ENCODE assay signal across 9 cellular contexts in genomic region chr2:36770542-36771287, GRCh38.
DNase-seq lines count a peak whose midpoint lies in the region; ATAC-seq and TF ChIP-seq lines count a peak whose summit lies in the region.
"Had no signal": no experiment of that assay in that cellular context is flagged by ENCODE, and none has a peak within 500 bp of the region (broad histone marks: within the 10 kb centered on the region; RNA-seq: fewer than 3 reads in every experiment).

No MANE protein-coding gene starts in this region.

- no peaks in the 10 kb centered on the region for H3K36me3 ChIP-seq in HEK293 (ENCODE audit: control insufficient read depth in 2 of 2, insufficient read depth in 1 of 2, low read length in 2 of 2)
- H3K36me3 ChIP-seq: BLaER1 treated with 17β-estradiol and CSF1 and Interleukin-3, amounts not matched to agents 10 nM and 100 nM had no signal

- CTCF ChIA-PET in HEK293 (lab: Yijun Ruan, JAX), result interaction anchor here (0.5 to 3.2 kb wide), 15 partner anchors 8 to 406 kb away, joined by 3 to 20 read pairs (median 6); no protein-coding TSS in a partner anchor

- peaks cover 6% of the 10 kb centered on the region for H3K27me3 Mint-ChIP-seq in activated T-cell treated with anti-CD3 and anti-CD28 coated beads, Interleukin-2, amount 50 U/mL, for 4 hours (ENCODE audit: low read depth)

- no peak overlapping the region for H3K4me3 Mint-ChIP-seq in activated T-cell treated with anti-CD3 and anti-CD28 coated beads, Interleukin-2, amount 50 U/mL, for 4 hours

- no peaks in the 10 kb centered on the region for H3K9me3 Mint-ChIP-seq in activated T-cell treated with anti-CD3 and anti-CD28 coated beads, Interleukin-2, amount 50 U/mL, for 4 hours

- H3K36me3 Mint-ChIP-seq in activated T-cell treated with anti-CD3 and anti-CD28 coated beads, Interleukin-2, amount 50 U/mL, for 4 hours (ENCODE audit: insufficient read depth), result no peaks in the 10 kb centered on the region

- TF ChIP-seq CTCF in HEK293 (tag by site-specific recombination; IDR thresholded peaks at IDR 0.05), result peak; percentile 76

- no peak overlapping the region for H3K27ac ChIP-seq in HEK293 (ENCODE audit: extremely low read depth, low read depth, low read length)
- H3K27ac ChIP-seq: BLaER1 treated with 17β-estradiol and CSF1 and Interleukin-3, amounts not matched to agents 10 nM and 100 nM had no signal

- POLR2A ChIA-PET in HEK293 (lab: Yijun Ruan, JAX), result no interaction called here

- ATAC-seq in activated T-cell treated with anti-CD3 and anti-CD28 coated beads, Interleukin-2, amount 50 U/mL, for 4 hours, result peak in 1 of 2 donors; percentile 63
- ATAC-seq in GM19452 (IDR thresholded peaks at IDR 0.05; ENCODE audit: unreplicated experiment), result no peak

- no peaks in the 10 kb centered on the region for H3K9me3 ChIP-seq in HEK293 (ENCODE audit: control insufficient read depth, insufficient read depth, low read depth, low read length)

- H3K4me1 Mint-ChIP-seq in activated T-cell treated with anti-CD3 and anti-CD28 coated beads, Interleukin-2, amount 50 U/mL, for 4 hours (ENCODE audit: low read depth), result peaks cover 1% of the 10 kb centered on the region

- H3K4me1 ChIP-seq in HEK293 (ENCODE audit: control insufficient read depth, insufficient read depth, low read length), result no peaks in the 10 kb centered on the region
- H3K4me1 ChIP-seq: BLaER1 treated with 17β-estradiol and CSF1 and Interleukin-3, amounts not matched to agents 10 nM and 100 nM had no signal

- DNase-seq in NCI-H1417 (lab: John Stamatoyannopoulos, UW), result peak; percentile 20 to 51 (median 23)
- no peak for DNase-seq in NCI-H1417 treated with DMSO at 0.1 percent for 48 hours (lab: John Stamatoyannopoulos, UW)
- peak; percentile 37 for DNase-seq in NCI-H82 treated with DMSO at 0.1 percent for 48 hours (lab: John Stamatoyannopoulos, UW; ENCODE audit: unreplicated experiment)
- peak; percentile 7 for DNase-seq in activated T-cell treated with anti-CD3 and anti-CD28 coated beads, Interleukin-2, amount 50 U/mL, for 4 hours
- DNase-seq in hepatic stellate cell (ENCODE audit: low spot score), result peak; percentile 47
- DNase-seq in stimulated activated CD8-positive, alpha-beta memory T cell treated with anti-CD3 and anti-CD28 coated beads, Interleukin-2, amount 100 ng/mL, for 48 hours (ENCODE audit: low read depth in 2 of 2), result peak; percentile 13 to 41

- H3K4me3 ChIP-seq in HEK293 (ENCODE audit: low read depth, low read length), result no peak overlapping the region
- H3K4me3 ChIP-seq: BLaER1 treated with 17β-estradiol and CSF1 and Interleukin-3, amounts not matched to agents 10 nM and 100 nM had no signal

TF ChIP-seq in HEK293, 187 proteins besides CTCF, POLR2A, EP300 and RAD21:
- TF ChIP-seq ZNF10 (tag by site-specific recombination; IDR thresholded peaks at IDR 0.05) (peak; percentile 75), PRDM1 (tag by site-specific recombination; IDR thresholded peaks at IDR 0.05) (peak; percentile 49; the same call in 1 of the 2 replicates), ZFHX2 (tag by site-specific recombination; conservative IDR thresholded peaks at IDR 0.05) (no peak), ELK4 (IDR thresholded peaks at IDR 0.05; ENCODE audit: borderline replicate concordance, low read depth, low read length) (no peak), ZNF654 (tag by site-specific recombination; IDR thresholded peaks at IDR 0.05; ENCODE audit: low read depth) (peak; percentile 62)
- TF ChIP-seq, protein P1, sequence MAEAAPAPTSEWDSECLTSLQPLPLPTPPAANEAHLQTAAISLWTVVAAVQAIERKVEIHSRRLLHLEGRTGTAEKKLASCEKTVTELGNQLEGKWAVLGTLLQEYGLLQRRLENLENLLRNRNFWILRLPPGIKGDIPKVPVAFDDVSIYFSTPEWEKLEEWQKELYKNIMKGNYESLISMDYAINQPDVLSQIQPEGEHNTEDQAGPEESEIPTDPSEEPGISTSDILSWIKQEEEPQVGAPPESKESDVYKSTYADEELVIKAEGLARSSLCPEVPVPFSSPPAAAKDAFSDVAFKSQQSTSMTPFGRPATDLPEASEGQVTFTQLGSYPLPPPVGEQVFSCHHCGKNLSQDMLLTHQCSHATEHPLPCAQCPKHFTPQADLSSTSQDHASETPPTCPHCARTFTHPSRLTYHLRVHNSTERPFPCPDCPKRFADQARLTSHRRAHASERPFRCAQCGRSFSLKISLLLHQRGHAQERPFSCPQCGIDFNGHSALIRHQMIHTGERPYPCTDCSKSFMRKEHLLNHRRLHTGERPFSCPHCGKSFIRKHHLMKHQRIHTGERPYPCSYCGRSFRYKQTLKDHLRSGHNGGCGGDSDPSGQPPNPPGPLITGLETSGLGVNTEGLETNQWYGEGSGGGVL (tag by site-specific recombination; IDR thresholded peaks at IDR 0.05), result no peak
- TF ChIP-seq, protein P2, sequence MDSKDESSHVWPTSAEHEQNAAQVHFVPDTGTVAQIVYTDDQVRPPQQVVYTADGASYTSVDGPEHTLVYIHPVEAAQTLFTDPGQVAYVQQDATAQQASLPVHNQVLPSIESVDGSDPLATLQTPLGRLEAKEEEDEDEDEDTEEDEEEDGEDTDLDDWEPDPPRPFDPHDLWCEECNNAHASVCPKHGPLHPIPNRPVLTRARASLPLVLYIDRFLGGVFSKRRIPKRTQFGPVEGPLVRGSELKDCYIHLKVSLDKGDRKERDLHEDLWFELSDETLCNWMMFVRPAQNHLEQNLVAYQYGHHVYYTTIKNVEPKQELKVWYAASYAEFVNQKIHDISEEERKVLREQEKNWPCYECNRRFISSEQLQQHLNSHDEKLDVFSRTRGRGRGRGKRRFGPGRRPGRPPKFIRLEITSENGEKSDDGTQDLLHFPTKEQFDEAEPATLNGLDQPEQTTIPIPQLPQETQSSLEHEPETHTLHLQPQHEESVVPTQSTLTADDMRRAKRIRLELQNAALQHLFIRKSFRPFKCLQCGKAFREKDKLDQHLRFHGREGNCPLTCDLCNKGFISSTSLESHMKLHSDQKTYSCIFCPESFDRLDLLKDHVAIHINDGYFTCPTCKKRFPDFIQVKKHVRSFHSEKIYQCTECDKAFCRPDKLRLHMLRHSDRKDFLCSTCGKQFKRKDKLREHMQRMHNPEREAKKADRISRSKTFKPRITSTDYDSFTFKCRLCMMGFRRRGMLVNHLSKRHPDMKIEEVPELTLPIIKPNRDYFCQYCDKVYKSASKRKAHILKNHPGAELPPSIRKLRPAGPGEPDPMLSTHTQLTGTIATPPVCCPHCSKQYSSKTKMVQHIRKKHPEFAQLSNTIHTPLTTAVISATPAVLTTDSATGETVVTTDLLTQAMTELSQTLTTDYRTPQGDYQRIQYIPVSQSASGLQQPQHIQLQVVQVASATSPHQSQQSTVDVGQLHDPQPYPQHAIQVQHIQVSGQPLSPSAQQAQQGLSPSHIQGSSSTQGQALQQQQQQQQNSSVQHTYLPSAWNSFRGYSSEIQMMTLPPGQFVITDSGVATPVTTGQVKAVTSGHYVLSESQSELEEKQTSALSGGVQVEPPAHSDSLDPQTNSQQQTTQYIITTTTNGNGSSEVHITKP (tag by site-specific recombination; IDR thresholded peaks at IDR 0.05), result peak; percentile 83
TF ChIP-seq in HEK293: peak in this region for 4.
